ENCODE assay signal across 11 cellular contexts in the genomic region with DNA sequence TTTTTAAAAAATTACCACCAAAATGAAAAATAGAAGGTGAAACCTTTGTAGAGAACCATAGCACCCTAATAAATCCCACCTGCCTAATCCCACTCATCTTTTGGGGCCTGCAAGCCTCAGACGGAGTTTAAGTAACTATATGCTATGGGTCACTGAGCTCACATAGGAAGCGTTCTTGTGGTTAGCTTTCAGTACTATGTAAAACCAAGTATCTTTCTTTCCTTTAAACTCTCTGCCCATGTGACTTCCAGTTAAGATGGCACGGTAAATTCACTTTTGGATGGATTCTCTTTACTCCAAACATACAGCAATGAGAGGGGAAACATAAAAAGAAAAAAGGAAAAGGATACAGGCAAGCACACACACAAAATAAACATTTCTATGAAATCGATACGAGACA. TPM values are rescaled to one million over a fixed set of nuclear protein-coding genes. Genes with fewer than 3 reads are reported as not detected.
DNase-seq lines count a peak whose midpoint lies in the region; ATAC-seq and TF ChIP-seq lines count a peak whose summit lies in the region.
"Had no signal": no experiment of that assay in that cellular context is flagged by ENCODE, and none has a peak within 500 bp of the region (broad histone marks: within the 10 kb centered on the region; RNA-seq: fewer than 3 reads in every experiment).

No MANE protein-coding gene starts in this region.

- H3K4me3 ChIP-seq in GM12865 (ENCODE audit: low read depth, low read length), result no peak overlapping the region
- H3K4me3 ChIP-seq in CD8-positive, alpha-beta T cell (ENCODE audit: low read depth, low read length), result no peak overlapping the region

- ATAC-seq in GM19372 (IDR thresholded peaks at IDR 0.05; ENCODE audit: low read depth, unreplicated experiment) (peak; percentile 78), HG02938 (IDR thresholded peaks at IDR 0.05; ENCODE audit: unreplicated experiment) (peak; percentile 83)
- no peak for ATAC-seq in CD8-positive, alpha-beta T cell

- H3K4me1 ChIP-seq in CD8-positive, alpha-beta T cell (ENCODE audit: insufficient read depth, low read length), result no peaks in the 10 kb centered on the region

- DNase-seq in GM12865 (ENCODE audit: low read depth) (peak; percentile 47), mesenteric fat pad (ENCODE audit: low spot score) (no peak), superior temporal gyrus (ENCODE audit: extremely low spot score) (no peak), endothelial cell (ENCODE audit: low spot score) (no peak)
- DNase-seq in CD8-positive, alpha-beta T cell, result no peak
- DNase-seq: Calu3, SHP77 had no signal

- no peaks in the 10 kb centered on the region for H3K36me3 ChIP-seq in CD8-positive, alpha-beta T cell (ENCODE audit: insufficient read depth, low read length)

- peak overlapping the region; percentile 80 for H3K27ac ChIP-seq in VCaP
- H3K27ac ChIP-seq in CD8-positive, alpha-beta T cell (ENCODE audit: low read depth, low read length), result no peak overlapping the region

- CTCF ChIA-PET in CD8-positive, alpha-beta T cell (lab: Charles Lee), result interaction anchor here (1.5 kb wide), 1 partner anchor 44 kb away, joined by 4 read pairs; no protein-coding TSS in a partner anchor

- no peaks in the 10 kb centered on the region for H3K27me3 ChIP-seq in CD8-positive, alpha-beta T cell (ENCODE audit: insufficient read depth, low read length)

- intact Hi-C loops in CD8-positive, alpha-beta T cell (cut with DNase I, micrococcal nuclease), result loop anchor here in 1 of 2 experiments (10.0 kb wide), 1 partner anchor 798 kb away; no protein-coding TSS in a partner anchor

- no peak overlapping the region for H3K27ac Mint-ChIP-seq in endothelial cell (ENCODE audit: unreplicated experiment)
- no peak overlapping the region for H3K27ac Mint-ChIP-seq in CD8-positive, alpha-beta T cell
- H3K27ac Mint-ChIP-seq: type B pancreatic cell had no signal

- peaks cover 23% of the 10 kb centered on the region for H3K4me1 Mint-ChIP-seq in endothelial cell (ENCODE audit: unreplicated experiment)
- peaks cover 15% of the 10 kb centered on the region for H3K4me1 Mint-ChIP-seq in CD8-positive, alpha-beta T cell (ENCODE audit: low read depth)

- no peak overlapping the region for H3K4me3 Mint-ChIP-seq in endothelial cell (ENCODE audit: unreplicated experiment)
- H3K4me3 Mint-ChIP-seq in CD8-positive, alpha-beta T cell, result no peak overlapping the region
- H3K4me3 Mint-ChIP-seq: type B pancreatic cell had no signal

- no peak for TF ChIP-seq CTCF in GM12865 (IDR thresholded peaks at IDR 0.05; ENCODE audit: insufficient read depth, low read depth, low read length, missing control alignments)
- TF ChIP-seq CTCF in VCaP (conservative IDR thresholded peaks at IDR 0.05), result no peak
- TF ChIP-seq CTCF in endothelial cell (IDR thresholded peaks at IDR 0.05; ENCODE audit: unreplicated experiment), result no peak
- no peak for TF ChIP-seq CTCF in CD8-positive, alpha-beta T cell (IDR thresholded peaks at IDR 0.05)

- no peaks in the 10 kb centered on the region for H3K27me3 Mint-ChIP-seq in endothelial cell (ENCODE audit: unreplicated experiment)
- no peaks in the 10 kb centered on the region for H3K27me3 Mint-ChIP-seq in CD8-positive, alpha-beta T cell (ENCODE audit: low read depth)
- H3K27me3 Mint-ChIP-seq: type B pancreatic cell had no signal

- H3K36me3 Mint-ChIP-seq in endothelial cell (ENCODE audit: low read depth, unreplicated experiment), result peaks cover 3% of the 10 kb centered on the region
- H3K36me3 Mint-ChIP-seq in CD8-positive, alpha-beta T cell, result no peaks in the 10 kb centered on the region
- H3K36me3 Mint-ChIP-seq: type B pancreatic cell had no signal

- no peaks in the 10 kb centered on the region for H3K9me3 ChIP-seq in CD8-positive, alpha-beta T cell (ENCODE audit: low read length)

- POLR2A ChIA-PET in CD8-positive, alpha-beta T cell (lab: Charles Lee), result no interaction called here

- no peaks in the 10 kb centered on the region for H3K9me3 Mint-ChIP-seq in endothelial cell (ENCODE audit: unreplicated experiment)
- no peaks in the 10 kb centered on the region for H3K9me3 Mint-ChIP-seq in CD8-positive, alpha-beta T cell
- H3K9me3 Mint-ChIP-seq: type B pancreatic cell had no signal

RNA-seq across cellular contexts. Expression of a gene that starts 50.9 kb away (rescaled TPM):
- total RNA-seq in mesenteric fat pad (8.8 TPM), endothelial cell (ENCODE audit: unreplicated experiment) (16.7 TPM)
- 1 to 10 TPM; 4.2 to 6.1 TPM for total RNA-seq in CD8-positive, alpha-beta T cell
